ENCODE assay signal across 25 cellular contexts in genomic region chrX:19626230-19626629, GRCh38.
DNase-seq lines count a peak whose midpoint lies in the region; ATAC-seq and TF ChIP-seq lines count a peak whose summit lies in the region.
"Had no signal": no experiment of that assay in that cellular context is flagged by ENCODE, and none has a peak within 500 bp of the region (broad histone marks: within the 10 kb centered on the region; RNA-seq: fewer than 3 reads in every experiment).

No MANE protein-coding gene starts in this region.

- TF ChIP-seq CTCF in SK-N-SH (IDR thresholded peaks at IDR 0.05) = no peak
- no peak for TF ChIP-seq CTCF in CD4-positive, alpha-beta T cell (IDR thresholded peaks at IDR 0.05)

- peaks cover 100% of the 10 kb centered on the region for H3K79me2 ChIP-seq in SK-N-SH (ENCODE audit: insufficient read depth)

- no peaks in the 10 kb centered on the region for H3K9me3 ChIP-seq in SK-N-SH
- no peaks in the 10 kb centered on the region for H3K9me3 ChIP-seq in CD4-positive, alpha-beta T cell (ENCODE audit: control insufficient read depth, low read length)
- H3K9me3 ChIP-seq: Caco-2, pancreas, right atrium auricular region, stomach, tibial nerve had no signal

- no peak for DNase-seq in SK-N-SH
- no peak for DNase-seq in CD4-positive, alpha-beta T cell
- no peak for DNase-seq in activated CD4-positive, alpha-beta memory T cell treated with anti-CD3 and anti-CD28 coated beads for 36 hours
- no peak for DNase-seq in central memory CD8-positive, alpha-beta T cell (ENCODE audit: low spot score in 2 of 2)
- no peak for DNase-seq in NCI-H2029 treated with DMSO at 0.1 percent for 48 hours (lab: John Stamatoyannopoulos, UW)
- no peak for DNase-seq in sciatic nerve (ENCODE audit: low spot score)
- DNase-seq: amniotic stem cell, Caco-2, DND-41, GOT3, head of caudate nucleus, NCI-H1105 treated with DMSO at 0.1 percent for 48 hours, NCI-H2081, NCI-H446, OCI-M1, pancreas, SHP77 treated with DMSO at 0.1 percent for 48 hours, stomach, WERI-Rb-1 had no signal

- POLR2A ChIA-PET in SK-N-SH (lab: Yijun Ruan, JAX) = no interaction called here
- POLR2A ChIA-PET in CD4-positive, alpha-beta T cell (lab: Charles Lee) = interaction anchor here (1.7 kb wide), 1 partner anchor 16 kb away, joined by 4 read pairs; no protein-coding TSS in a partner anchor
- POLR2A ChIA-PET in activated CD4-positive, alpha-beta memory T cell treated with anti-CD3 and anti-CD28 coated beads for 36 hours (lab: Charles Lee) = interaction anchor here (0.6 kb wide), 1 partner anchor 163 kb away, joined by 3 read pairs; no protein-coding TSS in a partner anchor

- H3K4me3 ChIP-seq in SK-N-SH (ENCODE audit: low read depth in 2 of 2, low read length in 1 of 2) = no peak overlapping the region
- H3K4me3 ChIP-seq: pancreas, right atrium auricular region, stomach, tibial nerve had no signal

- no peak overlapping the region for H3K9ac ChIP-seq in SK-N-SH

- no peak for TF ChIP-seq EP300 in SK-N-SH (IDR thresholded peaks at IDR 0.05; ENCODE audit: borderline replicate concordance in 1 of 2, low read depth in 1 of 2, low read length in 1 of 2)

- no peaks in the 10 kb centered on the region for H3K27me3 Mint-ChIP-seq in CD4-positive, alpha-beta T cell
- no peaks in the 10 kb centered on the region for H3K27me3 Mint-ChIP-seq in activated CD4-positive, alpha-beta memory T cell treated with anti-CD3 and anti-CD28 coated beads for 36 hours
- H3K27me3 Mint-ChIP-seq in central memory CD8-positive, alpha-beta T cell = no peaks in the 10 kb centered on the region
- H3K27me3 Mint-ChIP-seq: B cell had no signal

- H3K36me3 Mint-ChIP-seq in CD4-positive, alpha-beta T cell (ENCODE audit: low read depth) = peaks cover 64% of the 10 kb centered on the region
- peaks cover 11% of the 10 kb centered on the region for H3K36me3 Mint-ChIP-seq in activated CD4-positive, alpha-beta memory T cell treated with anti-CD3 and anti-CD28 coated beads for 36 hours
- H3K36me3 Mint-ChIP-seq in central memory CD8-positive, alpha-beta T cell (ENCODE audit: insufficient read depth) = peaks cover 41% of the 10 kb centered on the region

- no peaks in the 10 kb centered on the region for H3K9me2 ChIP-seq in SK-N-SH

- no peaks in the 10 kb centered on the region for H3K9me3 Mint-ChIP-seq in CD4-positive, alpha-beta T cell
- H3K9me3 Mint-ChIP-seq in activated CD4-positive, alpha-beta memory T cell treated with anti-CD3 and anti-CD28 coated beads for 36 hours = no peaks in the 10 kb centered on the region
- H3K9me3 Mint-ChIP-seq in central memory CD8-positive, alpha-beta T cell = no peaks in the 10 kb centered on the region

- peak overlapping the region in 1 of 2 experiments; percentile 67; a peak in 2 of 4 replicates for H3K27ac ChIP-seq in SK-N-SH (ENCODE audit: low read depth in 2 of 2, low read length in 1 of 2)
- H3K27ac ChIP-seq in CD4-positive, alpha-beta T cell (ENCODE audit: low read depth, low read length) = no peak overlapping the region
- H3K27ac ChIP-seq: 22Rv1, pancreas, right atrium auricular region, stomach, tibial nerve, WERI-Rb-1 had no signal

- peak overlapping the region; percentile 71 for H3K27ac Mint-ChIP-seq in CD4-positive, alpha-beta T cell
- peak overlapping the region; percentile 91 for H3K27ac Mint-ChIP-seq in activated CD4-positive, alpha-beta memory T cell treated with anti-CD3 and anti-CD28 coated beads for 36 hours
- peak overlapping the region; percentile 69 for H3K27ac Mint-ChIP-seq in central memory CD8-positive, alpha-beta T cell (ENCODE audit: low read depth)
- H3K27ac Mint-ChIP-seq: B cell had no signal

- peaks cover 0 to 11% of the 10 kb centered on the region in 2 experiments for H3K36me3 ChIP-seq in SK-N-SH (replicated peaks in 1 of 2; ENCODE audit: control insufficient read depth in 1 of 2, insufficient read depth in 2 of 2, low read length in 1 of 2)
- H3K36me3 ChIP-seq: pancreas, right atrium auricular region, stomach, tibial nerve, WERI-Rb-1 had no signal

- H3K4me2 ChIP-seq in SK-N-SH = 0 out of 2 replicates have a peak overlapping the region, but pooled peaks have one; percentile 11

- no peak overlapping the region for H2AFZ ChIP-seq in SK-N-SH (ENCODE audit: low read depth)

- CTCF ChIA-PET in SK-N-SH (lab: Yijun Ruan, JAX) = interaction anchor here (0.6 to 1.3 kb wide), 2 partner anchors 30 to 146 kb away, joined by 3 read pairs; no protein-coding TSS in a partner anchor
- CTCF ChIA-PET in CD4-positive, alpha-beta T cell (lab: Charles Lee) = interaction anchor here (0.8 to 0.9 kb wide), 2 partner anchors 8 to 33 kb away, joined by 3 read pairs; no protein-coding TSS in a partner anchor
- CTCF ChIA-PET in activated CD4-positive, alpha-beta memory T cell treated with anti-CD3 and anti-CD28 coated beads for 36 hours (lab: Charles Lee) = interaction anchor here (0.8 to 1.1 kb wide), 2 partner anchors 16 to 63 kb away, joined by 3 read pairs; no protein-coding TSS in a partner anchor

- peaks cover 20% of the 10 kb centered on the region for H4K20me1 ChIP-seq in SK-N-SH (ENCODE audit: insufficient read depth)

- H3K4me3 Mint-ChIP-seq in CD4-positive, alpha-beta T cell = no peak overlapping the region
- H3K4me3 Mint-ChIP-seq in activated CD4-positive, alpha-beta memory T cell treated with anti-CD3 and anti-CD28 coated beads for 36 hours = no peak overlapping the region
- no peak overlapping the region for H3K4me3 Mint-ChIP-seq in central memory CD8-positive, alpha-beta T cell
- H3K4me3 Mint-ChIP-seq: B cell had no signal

- ATAC-seq in SK-N-SH treated with all-trans-retinoic acid at 6 μM for 48 hours = no peak
- ATAC-seq in CD4-positive, alpha-beta T cell (ENCODE audit: poor library complexity) = no peak
- ATAC-seq in central memory CD8-positive, alpha-beta T cell (replicated peaks; ENCODE audit: extremely low read depth, poor library complexity, severe bottlenecking) = no peak
- no peak for ATAC-seq in GM21423 (IDR thresholded peaks at IDR 0.05; ENCODE audit: unreplicated experiment)
- ATAC-seq in sciatic nerve = no peak
- ATAC-seq: pancreas had no signal

- 47% methylated on average over 4 of the region's 4 CpGs for WGBS in SK-N-SH (ENCODE audit: low lambda C conversion rate)

- TF ChIP-seq RAD21 in SK-N-SH (IDR thresholded peaks at IDR 0.05; ENCODE audit: low read length) = no peak

- peaks cover 35% of the 10 kb centered on the region for H3K4me1 Mint-ChIP-seq in CD4-positive, alpha-beta T cell (ENCODE audit: low read depth)
- H3K4me1 Mint-ChIP-seq in activated CD4-positive, alpha-beta memory T cell treated with anti-CD3 and anti-CD28 coated beads for 36 hours (ENCODE audit: low read depth) = peaks cover 80% of the 10 kb centered on the region
- peaks cover 52% of the 10 kb centered on the region for H3K4me1 Mint-ChIP-seq in central memory CD8-positive, alpha-beta T cell

- peaks cover 30% of the 10 kb centered on the region for H3F3A ChIP-seq in SK-N-SH (replicated peaks; ENCODE audit: insufficient read depth)

- H3K4me1 ChIP-seq in SK-N-SH (ENCODE audit: control insufficient read depth in 1 of 2, insufficient read depth in 2 of 2, low read depth in 1 of 2, low read length in 1 of 2) = peaks cover 16 to 27% of the 10 kb centered on the region in 2 experiments
- H3K4me1 ChIP-seq: pancreas, right atrium auricular region had no signal

- intact Hi-C loops in CD4-positive, alpha-beta T cell (cut with DNase I, micrococcal nuclease) = no loop called here
- intact Hi-C loops in activated CD4-positive, alpha-beta memory T cell treated with anti-CD3 and anti-CD28 coated beads for 36 hours (cut with micrococcal nuclease) = loop anchor here (5.0 kb wide), 4 partner anchors 36 to 261 kb away; partner anchors contain the start of gene SH3KBP1
- intact Hi-C loops in sciatic nerve (cut with DNase I) = no loop called here

- no peaks in the 10 kb centered on the region for H3K27me3 ChIP-seq in SK-N-SH (ENCODE audit: insufficient read depth)
- no peaks in the 10 kb centered on the region for H3K27me3 ChIP-seq in CD4-positive, alpha-beta T cell (ENCODE audit: control insufficient read depth, insufficient read depth, low read length)
- H3K27me3 ChIP-seq: pancreas, right atrium auricular region, tibial nerve had no signal

TF ChIP-seq in SK-N-SH, 30 proteins besides CTCF, POLR2A, EP300 and RAD21 (continues in another document):
- TF ChIP-seq RCOR1 (IDR thresholded peaks at IDR 0.05; ENCODE audit: low read length) (no peak), YY1 (IDR thresholded peaks at IDR 0.05; ENCODE audit: low read depth) (no peak), IRF3 (IDR thresholded peaks at IDR 0.05; ENCODE audit: low read depth, low read length) (no peak), TEAD4 (IDR thresholded peaks at IDR 0.05; ENCODE audit: borderline replicate concordance, insufficient read depth) (no peak), NRF1 (IDR thresholded peaks at IDR 0.05; ENCODE audit: low read depth, low read length) (no peak), FOSL2 (IDR thresholded peaks at IDR 0.05; ENCODE audit: borderline replicate concordance, low read depth) (no peak)

TF ChIP-seq in SK-N-SH treated with all-trans-retinoic acid at 6 μM for 48 hours, 23 proteins besides CTCF, POLR2A, EP300 and RAD21 (continues in another document):
- TF ChIP-seq ARNTL (CRISPR knock-in tag; IDR thresholded peaks at IDR 0.05; ENCODE audit: borderline replicate concordance, low read depth) (no peak), CSDC2 (CRISPR knock-in tag; IDR thresholded peaks at IDR 0.05) (no peak), CREB5 (CRISPR knock-in tag; IDR thresholded peaks at IDR 0.05; ENCODE audit: low read depth) (no peak), ZFP30 (CRISPR knock-in tag; IDR thresholded peaks at IDR 0.05) (no peak), OSR1 (CRISPR knock-in tag; IDR thresholded peaks at IDR 0.05) (no peak)
